ENCODE assay signal across 8 cellular contexts in genomic region chr17:7315570-7316243, GRCh38. TPM values are rescaled to one million over a fixed set of nuclear protein-coding genes. Genes with fewer than 3 reads are reported as not detected.
A peak's percentile ranks its signal among the peaks of the same experiment; 100 is the strongest.
DNase-seq lines count a peak whose midpoint lies in the region; ATAC-seq and TF ChIP-seq lines count a peak whose summit lies in the region.

No MANE protein-coding gene starts in this region.

- H3K4me3 ChIP-seq in ACC112 (ENCODE audit: low read depth, low read length): peak overlapping the region; percentile 92
- H3K4me3 ChIP-seq in HL-60 (replicated peaks; ENCODE audit: insufficient read depth, low read length): peak overlapping the region; percentile 80
- H3K4me3 ChIP-seq in mammary epithelial cell (replicated peaks in 1 of 3; ENCODE audit: insufficient read depth in 1 of 3, low read depth in 2 of 3, low read length in 3 of 3): peak overlapping the region; percentile 52 to 87 (median 79)
- H3K4me3 ChIP-seq in mesenchymal stem cell (ENCODE audit: insufficient read depth in 1 of 2, low read depth in 1 of 2, low read length in 2 of 2): peak overlapping the region; percentile 77 to 95

- ATAC-seq in GM18861 (IDR thresholded peaks at IDR 0.05; ENCODE audit: unreplicated experiment): no peak

- H3K23ac ChIP-seq in mesenchymal stem cell (ENCODE audit: low read length in 2 of 2): peak overlapping the region in 1 of 2 experiments; percentile 65

- H3K79me2 ChIP-seq in ACC112 (ENCODE audit: control insufficient read depth, insufficient read depth, low read length, unreplicated experiment) (peaks cover 25% of the 10 kb centered on the region), mammary epithelial cell (ENCODE audit: insufficient read depth, low read length) (peaks cover 40% of the 10 kb centered on the region)

- H3K4me2 ChIP-seq in mammary epithelial cell (ENCODE audit: insufficient read depth, low read depth, low read length) (peak overlapping the region; percentile 96), mesenchymal stem cell (ENCODE audit: low read length, poor library complexity, severe bottlenecking) (peak overlapping the region; percentile 76)

- in situ Hi-C loops in mammary epithelial cell (cut with MboI; ENCODE audit: low sequenced_read_pairs in 2 of 2): no loop called here

- H3K9me3 ChIP-seq in mammary epithelial cell (replicated peaks; ENCODE audit: insufficient read depth, low read length) (no peaks in the 10 kb centered on the region), mesenchymal stem cell (ENCODE audit: control insufficient read depth, low read length) (no peaks in the 10 kb centered on the region)

- peaks cover 25% of the 10 kb centered on the region for H3K36me3 ChIP-seq in ACC112 (ENCODE audit: insufficient read depth, low read length)
- H3K36me3 ChIP-seq in mammary epithelial cell (ENCODE audit: insufficient read depth, low read length): peaks cover 29% of the 10 kb centered on the region
- H3K36me3 ChIP-seq in mesenchymal stem cell (ENCODE audit: control insufficient read depth in 1 of 2, insufficient read depth in 2 of 2, low read depth in 1 of 2, low read length in 2 of 2): peaks cover 73 to 74% of the 10 kb centered on the region in 2 experiments

- H2AK5ac ChIP-seq in mesenchymal stem cell (ENCODE audit: low read length, severe bottlenecking): peak overlapping the region; percentile 50

- CTCF ChIA-PET in mammary epithelial cell (lab: Charles Lee; ENCODE audit: low non-redundant PET): no interaction called here

- peak overlapping the region; percentile 63 for H2BK5ac ChIP-seq in mesenchymal stem cell (ENCODE audit: low read depth, low read length, poor library complexity, severe bottlenecking)

- DNase-seq in HL-60 (ENCODE audit: low read depth in 1 of 2, low spot score in 1 of 2) (no peak), mammary epithelial cell (peak; percentile 21), mesenchymal stem cell (no peak), HuH-7 (ENCODE audit: low spot score) (no peak), NCI-H1436 treated with DMSO at 0.1 percent for 48 hours (lab: John Stamatoyannopoulos, UW) (no peak)
- DNase-seq in effector CD8-positive, alpha-beta T cell (lab: John Stamatoyannopoulos, UW): no peak

- BruUV-seq in mammary epithelial cell (replicated peaks; lab: Mats Ljungman, UMichigan): no TSS peak

- peak overlapping the region; percentile 57 for H2BK120ac ChIP-seq in mesenchymal stem cell (ENCODE audit: low read depth, low read length)

- H3K9ac ChIP-seq in mammary epithelial cell (ENCODE audit: insufficient read depth, low read length): peak overlapping the region; percentile 70
- H3K9ac ChIP-seq in mesenchymal stem cell (ENCODE audit: low read length): peak overlapping the region; percentile 91

- H3K4ac ChIP-seq in mesenchymal stem cell (ENCODE audit: low read depth in 1 of 2, low read length in 2 of 2): peak overlapping the region; percentile 92 to 97

- peaks cover 30% of the 10 kb centered on the region for H3K4me1 ChIP-seq in ACC112 (ENCODE audit: control insufficient read depth, insufficient read depth, low read length, unreplicated experiment)
- H3K4me1 ChIP-seq in mammary epithelial cell (ENCODE audit: insufficient read depth, low read length): peaks cover 28% of the 10 kb centered on the region
- H3K4me1 ChIP-seq in mesenchymal stem cell (ENCODE audit: control insufficient read depth, insufficient read depth, low read depth, low read length): peaks cover 15% of the 10 kb centered on the region

- peak overlapping the region in 1 of 2 experiments; percentile 21 for H3K14ac ChIP-seq in mesenchymal stem cell (ENCODE audit: low read length in 2 of 2)

- intact Hi-C loops in mammary epithelial cell (cut with micrococcal nuclease): loop anchor here (2.0 kb wide), 1 partner anchor 35 kb away; no protein-coding TSS in a partner anchor

- H4K20me1 ChIP-seq in mammary epithelial cell (ENCODE audit: insufficient read depth, low read length): peaks cover 3% of the 10 kb centered on the region

- H3K27ac ChIP-seq in ACC112 (ENCODE audit: low read depth, low read length) (peak overlapping the region; percentile 78), HL-60 (replicated peaks) (peak overlapping the region; percentile 69), mammary epithelial cell (ENCODE audit: insufficient read depth, low read depth, low read length) (peak overlapping the region; percentile 36), mesenchymal stem cell (ENCODE audit: low read length, poor library complexity, severe bottlenecking) (peak overlapping the region; percentile 62)

- no peak for TF ChIP-seq CTCF in HL-60 (IDR thresholded peaks at IDR 0.05; ENCODE audit: insufficient read depth, low read length)
- TF ChIP-seq CTCF in mammary epithelial cell (conservative IDR thresholded peaks at IDR 0.05 in 1 of 2, IDR thresholded peaks at IDR 0.05 in 1 of 2; ENCODE audit: extremely low read depth in 1 of 2, insufficient read depth in 1 of 2, low read depth in 1 of 2, low read length in 2 of 2): no peak

- peaks cover 12% of the 10 kb centered on the region for H3K79me1 ChIP-seq in mesenchymal stem cell (replicated peaks; ENCODE audit: low read length, poor library complexity, severe bottlenecking)

- no peak overlapping the region for H2BK12ac ChIP-seq in mesenchymal stem cell (ENCODE audit: low read length in 2 of 2)

- H2BK15ac ChIP-seq in mesenchymal stem cell (ENCODE audit: low read depth, poor library complexity, severe bottlenecking): peak overlapping the region; percentile 78

- H2AFZ ChIP-seq in ACC112 (ENCODE audit: low read length, unreplicated experiment) (peak overlapping the region; percentile 12), mammary epithelial cell (ENCODE audit: low read depth, low read length) (peak overlapping the region; percentile 64), mesenchymal stem cell (ENCODE audit: low read depth, low read length) (peak overlapping the region; percentile 65)

- peak overlapping the region; percentile 98 for H4K8ac ChIP-seq in mesenchymal stem cell (ENCODE audit: low read length)

- H3K27me3 ChIP-seq in ACC112 (ENCODE audit: insufficient read depth, low read length) (no peaks in the 10 kb centered on the region), HL-60 (ENCODE audit: insufficient read depth, poor library complexity, severe bottlenecking) (no peaks in the 10 kb centered on the region), mammary epithelial cell (ENCODE audit: insufficient read depth, low read length) (no peaks in the 10 kb centered on the region), mesenchymal stem cell (ENCODE audit: control insufficient read depth in 1 of 2, insufficient read depth in 1 of 2, low read length in 2 of 2) (no peaks in the 10 kb centered on the region)

- H3K18ac ChIP-seq in mesenchymal stem cell (ENCODE audit: low read depth in 1 of 2, low read length in 2 of 2): peak overlapping the region; percentile 85 to 86

- dilution Hi-C loops in mammary epithelial cell (cut with HindIII; ENCODE audit: low sequenced_read_pairs): no loop called here

- 11% methylated on average over 19 of the region's 30 CpGs for WGBS in mammary epithelial cell (ENCODE audit: low coverage, missing lambda C conversion rate)
- WGBS in mesenchymal stem cell: 66% methylated on average over 30 of the region's 30 CpGs

- H4K91ac ChIP-seq in mesenchymal stem cell (ENCODE audit: low read length): peak overlapping the region; percentile 88

RNA-seq across cellular contexts. Expression of gene GPS2, which starts 0.5 kb away (rescaled TPM):
- 10 to 100 TPM; 29.7 to 40.5 TPM for total RNA-seq in mammary epithelial cell
- polyA plus RNA-seq in mammary epithelial cell: 62.1 TPM
- polyA minus RNA-seq in mammary epithelial cell: 69.4 TPM
- 48.9 TPM for polyA plus RNA-seq in mesenchymal stem cell (2013, experiment 1 of 2)
- 47.3 TPM for polyA plus RNA-seq in mesenchymal stem cell (2013, experiment 2 of 2)

RNA-seq across cellular contexts. Expression of gene EIF5A, which starts 8.3 kb away (rescaled TPM):
- total RNA-seq in mammary epithelial cell: 1,000 to 10,000 TPM in 1 of 2 donors, 100 to 1,000 TPM in 1; 597 to 1,021 TPM
- polyA plus RNA-seq in mammary epithelial cell: 1,130 TPM
- 1,457 TPM for polyA minus RNA-seq in mammary epithelial cell
- 537 TPM for polyA plus RNA-seq in mesenchymal stem cell (2013, experiment 1 of 2)
- 553 TPM for polyA plus RNA-seq in mesenchymal stem cell (2013, experiment 2 of 2)

RNA-seq across cellular contexts. Expression of gene NEURL4, which starts 13.4 kb away (rescaled TPM):
- 10 to 100 TPM; 12.3 to 34.1 TPM for total RNA-seq in mammary epithelial cell
- 14.2 TPM for polyA plus RNA-seq in mammary epithelial cell
- polyA minus RNA-seq in mammary epithelial cell: 17.5 TPM
- 9.9 TPM for polyA plus RNA-seq in mesenchymal stem cell (2013, experiment 1 of 2)
- polyA plus RNA-seq in mesenchymal stem cell (2013, experiment 2 of 2): 8.3 TPM

RNA-seq across cellular contexts. Expression of gene ACAP1, which starts 20.6 kb away (rescaled TPM):
- total RNA-seq in mammary epithelial cell: 1 to 10 TPM; 2.0 to 4.7 TPM
- 1.2 TPM for polyA plus RNA-seq in mammary epithelial cell
- polyA minus RNA-seq in mammary epithelial cell: not detected
- polyA plus RNA-seq in mesenchymal stem cell (2013, experiment 1 of 2): 5.8 TPM
- polyA plus RNA-seq in mesenchymal stem cell (2013, experiment 2 of 2): 8.4 TPM

RNA-seq across cellular contexts. Expression of gene YBX2, which starts 21.3 kb away (rescaled TPM):
- under 1 TPM; 0.17 to 0.42 TPM for total RNA-seq in mammary epithelial cell
- 0.10 TPM for polyA plus RNA-seq in mammary epithelial cell
- not detected for polyA minus RNA-seq in mammary epithelial cell
- 0.11 TPM for polyA plus RNA-seq in mesenchymal stem cell (2013, experiment 1 of 2)
- 0.05 TPM for polyA plus RNA-seq in mesenchymal stem cell (2013, experiment 2 of 2)

Comparison
In these comparisons a context has a peak if more than half of its experiments do, and no peak if none do; other contexts are left out.
1. H2AFZ ChIP-seq: peak in every context shown above with its lines; median percentile 65 in mesenchymal stem cell; 64 in mammary epithelial cell; 12 in ACC112.